In genomic region chr1:54500030-54500389, GRCh38 we compare ENCODE assay signal across 10 cellular contexts. TPM values are rescaled to one million over a fixed set of nuclear protein-coding genes. Genes with fewer than 3 reads are reported as not detected.
DNase-seq lines count a peak whose midpoint lies in the region; ATAC-seq and TF ChIP-seq lines count a peak whose summit lies in the region.
"Had no signal": no experiment of that assay in that cellular context is flagged by ENCODE, and none has a peak within 500 bp of the region (broad histone marks: within the 10 kb centered on the region; RNA-seq: fewer than 3 reads in every experiment).

No MANE protein-coding gene starts in this region.

- 20% methylated on average over 2 of the region's 12 CpGs for WGBS in right lobe of liver (ENCODE audit: insufficient coverage, low coverage, low lambda C conversion rate, missing lambda C conversion rate)

- POLR2A ChIA-PET in MCF 10A (lab: Yijun Ruan, JAX) = interaction anchor here (0.6 to 2.1 kb wide), 2 partner anchors 11 to 332 kb away, joined by 3 to 12 read pairs; no protein-coding TSS in a partner anchor

- no peaks in the 10 kb centered on the region for H3K36me3 Mint-ChIP-seq in MCF 10A (ENCODE audit: insufficient read depth, unreplicated experiment)
- H3K36me3 Mint-ChIP-seq in activated naive CD8-positive, alpha-beta T cell treated with anti-CD3 and anti-CD28 coated beads, Interleukin-2, amount 50 U/mL, for 24 hours (ENCODE audit: low read depth) = no peaks in the 10 kb centered on the region

- DNase-seq in breast epithelium (ENCODE audit: low spot score in 2 of 2) = no peak
- no peak for DNase-seq in MCF 10A (ENCODE audit: unreplicated experiment)
- DNase-seq in activated naive CD8-positive, alpha-beta T cell treated with anti-CD3 and anti-CD28 coated beads, Interleukin-2, amount 50 U/mL, for 24 hours = no peak
- no peak for DNase-seq in right lobe of liver
- DNase-seq in vagina (ENCODE audit: extremely low spot score in 2 of 2) = no peak
- no peak for DNase-seq in RKO (ENCODE audit: low spot score)
- no peak for DNase-seq in HCEC 1CT
- DNase-seq: NCI-H1092 had no signal

- no peak overlapping the region for H3K4me3 Mint-ChIP-seq in MCF 10A (ENCODE audit: unreplicated experiment)
- H3K4me3 Mint-ChIP-seq in activated naive CD8-positive, alpha-beta T cell treated with anti-CD3 and anti-CD28 coated beads, Interleukin-2, amount 50 U/mL, for 24 hours = peak overlapping the region; percentile 56

- H3K9me3 ChIP-seq in breast epithelium (no peaks in the 10 kb centered on the region), right lobe of liver (no peaks in the 10 kb centered on the region), vagina (no peaks in the 10 kb centered on the region)

- no peaks in the 10 kb centered on the region for H3K4me1 Mint-ChIP-seq in MCF 10A (ENCODE audit: insufficient read depth, unreplicated experiment)
- peaks cover 8% of the 10 kb centered on the region for H3K4me1 Mint-ChIP-seq in activated naive CD8-positive, alpha-beta T cell treated with anti-CD3 and anti-CD28 coated beads, Interleukin-2, amount 50 U/mL, for 24 hours

- no peak overlapping the region for H3K27ac Mint-ChIP-seq in MCF 10A (ENCODE audit: low read depth, unreplicated experiment)
- H3K27ac Mint-ChIP-seq in activated naive CD8-positive, alpha-beta T cell treated with anti-CD3 and anti-CD28 coated beads, Interleukin-2, amount 50 U/mL, for 24 hours = no peak overlapping the region

- H3K4me3 ChIP-seq in breast epithelium (peak overlapping the region; percentile 27 to 66 (median 50)), right lobe of liver (peak overlapping the region in 1 of 3 donors; percentile 14), vagina (peak overlapping the region; percentile 38 to 51)

- no peaks in the 10 kb centered on the region for H3K9me3 Mint-ChIP-seq in MCF 10A (ENCODE audit: unreplicated experiment)
- H3K9me3 Mint-ChIP-seq in activated naive CD8-positive, alpha-beta T cell treated with anti-CD3 and anti-CD28 coated beads, Interleukin-2, amount 50 U/mL, for 24 hours = no peaks in the 10 kb centered on the region

- H3K36me3 ChIP-seq in breast epithelium (no peaks in the 10 kb centered on the region), right lobe of liver (no peaks in the 10 kb centered on the region), vagina (no peaks in the 10 kb centered on the region)

- intact Hi-C loops in breast epithelium (cut with DNase I; ENCODE audit: low total_unique reads) (no loop called here), MCF 10A (cut with micrococcal nuclease) (no loop called here), right lobe of liver (cut with DNase I) (no loop called here), vagina (cut with DNase I) (no loop called here)

- H3K27me3 ChIP-seq in breast epithelium = no peaks in the 10 kb centered on the region
- H3K27me3 ChIP-seq in right lobe of liver = no peaks in the 10 kb centered on the region
- no peaks in the 10 kb centered on the region for H3K27me3 ChIP-seq in vagina

- TF ChIP-seq POLR2A in breast epithelium (IDR thresholded peaks at IDR 0.05) = no peak
- no peak for TF ChIP-seq POLR2A in right lobe of liver (IDR thresholded peaks at IDR 0.05)
- no peak for TF ChIP-seq POLR2A in vagina (IDR thresholded peaks at IDR 0.05)

- CTCF ChIA-PET in MCF 10A (lab: Yijun Ruan, JAX) = interaction anchor here (0.6 to 2.5 kb wide), 12 partner anchors 10 to 418 kb away, joined by 3 to 13 read pairs (median 4); partner anchors contain the start of gene TTC22

- no peaks in the 10 kb centered on the region for H3K27me3 Mint-ChIP-seq in MCF 10A (ENCODE audit: insufficient read depth, unreplicated experiment)
- peaks cover 41% of the 10 kb centered on the region for H3K27me3 Mint-ChIP-seq in activated naive CD8-positive, alpha-beta T cell treated with anti-CD3 and anti-CD28 coated beads, Interleukin-2, amount 50 U/mL, for 24 hours

- no peak for ATAC-seq in activated naive CD8-positive, alpha-beta T cell treated with anti-CD3 and anti-CD28 coated beads, Interleukin-2, amount 50 U/mL, for 24 hours
- ATAC-seq in right lobe of liver = peak; percentile 33 to 47 (median 40)
- no peak for ATAC-seq in GM18520 (IDR thresholded peaks at IDR 0.05; ENCODE audit: unreplicated experiment)

- no peak for TF ChIP-seq CTCF in breast epithelium (IDR thresholded peaks at IDR 0.05)
- TF ChIP-seq CTCF in MCF 10A (IDR thresholded peaks at IDR 0.05; ENCODE audit: unreplicated experiment) = no peak
- TF ChIP-seq CTCF in right lobe of liver (IDR thresholded peaks at IDR 0.05) = no peak
- no peak for TF ChIP-seq CTCF in vagina (IDR thresholded peaks at IDR 0.05)

- H3K4me1 ChIP-seq in breast epithelium (peaks cover 0 to 6% of the 10 kb centered on the region in 2 donors), right lobe of liver (peaks cover 0 to 12% (median 0%) of the 10 kb centered on the region in 4 donors), vagina (peaks cover 14% of the 10 kb centered on the region)

- no TSS peak for BruUV-seq in MCF 10A (replicated peaks; lab: Mats Ljungman, UMichigan)

- no peak overlapping the region for H3K27ac ChIP-seq in breast epithelium
- no peak overlapping the region for H3K27ac ChIP-seq in right lobe of liver
- H3K27ac ChIP-seq in vagina = no peak overlapping the region
- H3K27ac ChIP-seq: epithelial cell of prostate had no signal

RNA-seq across cellular contexts. Expression of gene ACOT11, which starts 48.0 kb away (rescaled TPM):
- total RNA-seq in breast epithelium (1 to 10 TPM; 1.6 to 7.3 (median 1.8) TPM), MCF 10A (2022) (4.5 and 5.3 TPM in 2 replicates), right lobe of liver (1 to 10 TPM in 2 of 6 experiments, under 1 TPM in 4; 0.50 to 1.3 (median 0.84) TPM), vagina (26.0 TPM)

Comparison
In these comparisons a context has a peak if more than half of its experiments do, and no peak if none do; other contexts are left out.
1. ATAC-seq: peak in right lobe of liver (4 of 4); none in activated naive CD8-positive, alpha-beta T cell treated with anti-CD3 and anti-CD28 coated beads, Interleukin-2, amount 50 U/mL, for 24 hours (single experiment) and GM18520 (single experiment).